In the genomic region with DNA sequence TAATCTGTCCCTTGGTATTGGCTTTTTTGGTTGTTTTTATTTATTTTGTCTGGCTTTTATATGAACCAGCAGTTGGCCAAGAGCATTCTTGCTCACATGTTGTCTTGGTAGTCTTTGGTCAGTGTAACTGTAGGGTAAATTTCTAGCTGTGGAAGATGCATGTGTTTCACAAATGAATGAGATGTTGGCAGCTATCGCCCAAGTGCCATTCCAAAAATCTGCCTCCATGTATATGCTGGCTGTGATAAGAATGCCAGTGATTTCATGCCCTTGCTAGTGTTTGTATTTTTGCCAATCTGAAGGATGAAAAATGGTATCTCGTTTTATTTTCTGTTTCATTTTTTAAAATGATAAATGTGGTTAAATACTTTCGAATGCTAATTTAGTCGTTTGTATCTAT, we compare ENCODE assay signal across 18 cellular contexts. TPM values are rescaled to one million over a fixed set of nuclear protein-coding genes. Genes with fewer than 3 reads are reported as not detected.
DNase-seq lines count a peak whose midpoint lies in the region; ATAC-seq, FAIRE-seq and TF ChIP-seq lines count a peak whose summit lies in the region.
"Had no signal": no experiment of that assay in that cellular context is flagged by ENCODE, and none has a peak within 500 bp of the region (broad histone marks: within the 10 kb centered on the region; RNA-seq: fewer than 3 reads in every experiment).

No MANE protein-coding gene starts in this region.

- H3K9me3 ChIP-seq in K562 (replicated peaks; ENCODE audit: control insufficient read depth, insufficient read depth, low read depth, low read length) (no peaks in the 10 kb centered on the region), ovary (no peaks in the 10 kb centered on the region)
- H3K9me3 ChIP-seq: Peyer's patch had no signal

- no peak for FAIRE-seq in K562 (lab: Jason Lieb, UNC)
- FAIRE-seq: H54 had no signal

- H3K9ac ChIP-seq in K562 (ENCODE audit: insufficient read depth in 1 of 2, low read depth in 2 of 2, low read length in 2 of 2) = no peak overlapping the region

- peak; percentile 28 for DNase-seq in DMS 273 (lab: John Stamatoyannopoulos, UW; ENCODE audit: unreplicated experiment)
- DNase-seq in DMS 273 treated with DMSO at 0.1 percent for 48 hours (lab: John Stamatoyannopoulos, UW) = no peak
- no peak for DNase-seq in K562 (ENCODE audit: extremely low read depth in 1 of 4, low spot score in 3 of 4)
- no peak for DNase-seq in glutamatergic neuron
- DNase-seq in NCI-H524 treated with DMSO at 0.1 percent for 48 hours (lab: John Stamatoyannopoulos, UW) = no peak
- no peak for DNase-seq in NCI-H2107 treated with DMSO at 0.1 percent for 48 hours (lab: John Stamatoyannopoulos, UW; ENCODE audit: unreplicated experiment)
- no peak for DNase-seq in ovary
- DNase-seq: DMS53, Karpas-422, NCI-H1092 treated with DMSO at 0.1 percent for 48 hours, NCI-H1436 treated with DMSO at 0.1 percent for 48 hours, NCI-H187 treated with DMSO at 0.1 percent for 48 hours, Peyer's patch, SHP77 treated with DMSO at 0.1 percent for 48 hours had no signal

- no peak for TF ChIP-seq CTCF in K562 (IDR thresholded peaks at IDR 0.05 in 2 of 3, conservative IDR thresholded peaks at IDR 0.05 in 1 of 3; ENCODE audit: insufficient read depth in 2 of 3, low read depth in 1 of 3, low read length in 3 of 3)
- no peak for TF ChIP-seq CTCF in glutamatergic neuron (IDR thresholded peaks at IDR 0.05; ENCODE audit: partially characterized antibody, unreplicated experiment)
- no peak for TF ChIP-seq CTCF in ovary (IDR thresholded peaks at IDR 0.05)

- H3K36me3 ChIP-seq in K562 (ENCODE audit: control insufficient read depth, insufficient read depth, low read length) = no peaks in the 10 kb centered on the region
- H3K36me3 ChIP-seq in ovary = no peaks in the 10 kb centered on the region
- H3K36me3 ChIP-seq: Peyer's patch had no signal

- peaks cover 20% of the 10 kb centered on the region for H3K4me1 Mint-ChIP-seq in glutamatergic neuron (ENCODE audit: low read depth, unreplicated experiment)

- POLR2A ChIA-PET in K562 (lab: Yijun Ruan, JAX) = interaction anchor here (0.7 kb wide), 1 partner anchor 14 kb away, joined by 3 read pairs; no protein-coding TSS in a partner anchor

- 58% methylated on average over 4 of the region's 4 CpGs for WGBS in K562 (ENCODE audit: insufficient coverage, low coverage, missing lambda C conversion rate)
- WGBS in ovary, 3 donors = 51 to 60% (median 55%) methylated on average over 4 of the region's 4 CpGs

- H3K27me3 ChIP-seq in K562 (ENCODE audit: control insufficient read depth in 2 of 2, insufficient read depth in 2 of 2, low read length in 2 of 2) (no peaks in the 10 kb centered on the region), ovary (no peaks in the 10 kb centered on the region)
- H3K27me3 ChIP-seq: Peyer's patch had no signal

- ATAC-seq in K562 = no peak
- no peak for ATAC-seq in GM18873 (IDR thresholded peaks at IDR 0.05; ENCODE audit: low FRiP score, unreplicated experiment)

- TF ChIP-seq EP300 in K562 (IDR thresholded peaks at IDR 0.05; ENCODE audit: low read length) = no peak
- TF ChIP-seq EP300 in ovary (IDR thresholded peaks at IDR 0.05) = no peak

- peaks cover 3% of the 10 kb centered on the region for H3K9me3 Mint-ChIP-seq in glutamatergic neuron (ENCODE audit: unreplicated experiment)

- BruUV-seq in K562 (replicated peaks; lab: Mats Ljungman, UMichigan) = no TSS peak

- intact Hi-C loops in K562 (cut with micrococcal nuclease) (no loop called here), ovary (cut with DNase I) (no loop called here)

- H3K79me2 ChIP-seq in K562 (ENCODE audit: control insufficient read depth, insufficient read depth, low read length) = no peaks in the 10 kb centered on the region

- H3K4me2 ChIP-seq in K562 (ENCODE audit: insufficient read depth, low read length) = no peak overlapping the region

- CTCF ChIA-PET in K562 (lab: Yijun Ruan, JAX; ENCODE audit: low intra/inter-chr PET ratio) = no interaction called here

- in situ Hi-C loops in K562 (cut with MboI) = no loop called here

- no peak for TF ChIP-seq RAD21 in K562 (CRISPR knock-in tag; conservative IDR thresholded peaks at IDR 0.05 in 1 of 2, IDR thresholded peaks at IDR 0.05 in 1 of 2)

- H3K27ac Mint-ChIP-seq in glutamatergic neuron (ENCODE audit: unreplicated experiment) = peak overlapping the region; percentile 60

- no peaks in the 10 kb centered on the region for H4K20me1 ChIP-seq in K562 (replicated peaks; ENCODE audit: control insufficient read depth, insufficient read depth, low read length)

- H3K4me1 ChIP-seq in K562 (replicated peaks in 1 of 2; ENCODE audit: control insufficient read depth in 2 of 2, insufficient read depth in 2 of 2, low read length in 2 of 2) (no peaks in the 10 kb centered on the region; a peak in 2 of 5 replicates), ovary (ENCODE audit: insufficient read depth) (no peaks in the 10 kb centered on the region)
- H3K4me1 ChIP-seq: Peyer's patch had no signal

- no peak overlapping the region for H3K4me3 Mint-ChIP-seq in glutamatergic neuron (ENCODE audit: unreplicated experiment)

- TF ChIP-seq POLR2A in K562 (conservative IDR thresholded peaks at IDR 0.05) (no peak), ovary (IDR thresholded peaks at IDR 0.05) (no peak)

- no peak overlapping the region for H3K27ac ChIP-seq in K562 (ENCODE audit: extremely low read depth, low read depth, low read length)
- no peak overlapping the region for H3K27ac ChIP-seq in ovary
- H3K27ac ChIP-seq: 22Rv1, Peyer's patch, SK-N-MC had no signal

- H3K4me3 ChIP-seq in K562 (no peak overlapping the region), ovary (no peak overlapping the region)
- H3K4me3 ChIP-seq: Peyer's patch, SK-N-MC had no signal

- H3K9me1 ChIP-seq in K562 (ENCODE audit: control insufficient read depth, insufficient read depth, low read length) = no peaks in the 10 kb centered on the region

- H3K36me3 Mint-ChIP-seq in glutamatergic neuron (ENCODE audit: unreplicated experiment) = peaks cover 5% of the 10 kb centered on the region

- H3K27me3 Mint-ChIP-seq in glutamatergic neuron (ENCODE audit: unreplicated experiment) = no peaks in the 10 kb centered on the region

- H2AFZ ChIP-seq in K562 (ENCODE audit: low read depth, low read length) = peak overlapping the region; percentile 5; the same call in 1 of the 2 replicates

TF ChIP-seq in K562, 482 proteins besides CTCF, POLR2A, EP300 and RAD21:
- TF ChIP-seq DMBX1 (CRISPR knock-in tag; IDR thresholded peaks at IDR 0.05; ENCODE audit: borderline replicate concordance) (no peak), STAT5B (CRISPR knock-in tag; IDR thresholded peaks at IDR 0.05) (no peak)
- TF ChIP-seq, protein P1, sequence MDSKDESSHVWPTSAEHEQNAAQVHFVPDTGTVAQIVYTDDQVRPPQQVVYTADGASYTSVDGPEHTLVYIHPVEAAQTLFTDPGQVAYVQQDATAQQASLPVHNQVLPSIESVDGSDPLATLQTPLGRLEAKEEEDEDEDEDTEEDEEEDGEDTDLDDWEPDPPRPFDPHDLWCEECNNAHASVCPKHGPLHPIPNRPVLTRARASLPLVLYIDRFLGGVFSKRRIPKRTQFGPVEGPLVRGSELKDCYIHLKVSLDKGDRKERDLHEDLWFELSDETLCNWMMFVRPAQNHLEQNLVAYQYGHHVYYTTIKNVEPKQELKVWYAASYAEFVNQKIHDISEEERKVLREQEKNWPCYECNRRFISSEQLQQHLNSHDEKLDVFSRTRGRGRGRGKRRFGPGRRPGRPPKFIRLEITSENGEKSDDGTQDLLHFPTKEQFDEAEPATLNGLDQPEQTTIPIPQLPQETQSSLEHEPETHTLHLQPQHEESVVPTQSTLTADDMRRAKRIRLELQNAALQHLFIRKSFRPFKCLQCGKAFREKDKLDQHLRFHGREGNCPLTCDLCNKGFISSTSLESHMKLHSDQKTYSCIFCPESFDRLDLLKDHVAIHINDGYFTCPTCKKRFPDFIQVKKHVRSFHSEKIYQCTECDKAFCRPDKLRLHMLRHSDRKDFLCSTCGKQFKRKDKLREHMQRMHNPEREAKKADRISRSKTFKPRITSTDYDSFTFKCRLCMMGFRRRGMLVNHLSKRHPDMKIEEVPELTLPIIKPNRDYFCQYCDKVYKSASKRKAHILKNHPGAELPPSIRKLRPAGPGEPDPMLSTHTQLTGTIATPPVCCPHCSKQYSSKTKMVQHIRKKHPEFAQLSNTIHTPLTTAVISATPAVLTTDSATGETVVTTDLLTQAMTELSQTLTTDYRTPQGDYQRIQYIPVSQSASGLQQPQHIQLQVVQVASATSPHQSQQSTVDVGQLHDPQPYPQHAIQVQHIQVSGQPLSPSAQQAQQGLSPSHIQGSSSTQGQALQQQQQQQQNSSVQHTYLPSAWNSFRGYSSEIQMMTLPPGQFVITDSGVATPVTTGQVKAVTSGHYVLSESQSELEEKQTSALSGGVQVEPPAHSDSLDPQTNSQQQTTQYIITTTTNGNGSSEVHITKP (IDR thresholded peaks at IDR 0.05; ENCODE audit: partially characterized antibody) = peak; percentile 26

RNA-seq across cellular contexts. Expression of gene TLNRD1, which starts 50.1 kb away (rescaled TPM):
- total RNA-seq in K562 (2011; cell fraction: chromatin; rRNA removed; ENCODE audit: low replicate concordance) = 7.4 and 16.8 TPM in 2 replicates
- 17.1 and 29.2 TPM in 2 replicates for total RNA-seq in K562 (2011; cell fraction: nucleolus; rRNA removed)
- total RNA-seq in K562 (2011; cell fraction: nucleoplasm; rRNA removed) = 11.0 and 14.4 TPM in 2 replicates
- total RNA-seq in K562 (2014; rRNA removed) = 23.4 and 25.4 TPM in 2 replicates
- 4.3 and 4.8 TPM in 2 replicates for total RNA-seq in K562 (2014; rRNA removed; fragmentation: Illumina TruSeq; extraction: Trizol)
- total RNA-seq in K562 (2015; rRNA removed; fragmentation: Illumina TruSeq; extraction: Trizol) = 5.5 and 5.7 TPM in 2 replicates
- 26.7 and 33.1 TPM in 2 replicates for total RNA-seq in K562 (2021)
- polyA plus RNA-seq in K562 (2011; rRNA removed) = 4.5 and 9.5 TPM in 2 replicates
- polyA plus RNA-seq in K562 (2011; cell fraction: cytosol; rRNA removed) = 4.6 and 46.8 TPM in 2 replicates
- 3.1 and 13.4 TPM in 2 replicates for polyA plus RNA-seq in K562 (2011; cell fraction: nucleus; rRNA removed)
- polyA plus RNA-seq in K562 (2012) = 11.4 and 15.1 TPM in 2 replicates
- 4.2 and 4.7 TPM in 2 replicates for polyA plus RNA-seq in K562 (2014; fragmentation: Illumina TruSeq; extraction: Trizol)
- 1 to 10 TPM; 1.1 to 1.9 TPM for polyA plus RNA-seq in K562 (2014; fragmentation: Nextera tagmentation; extraction: Ambion mirVana)
- 16.2 and 21.5 TPM in 2 replicates for polyA plus RNA-seq in K562 (2014; rRNA removed)
- 1.9 and 7.4 TPM in 2 replicates for polyA minus RNA-seq in K562 (2011; rRNA and poly(A)+ RNA removed)
- 10.8 and 23.4 TPM in 2 replicates for polyA minus RNA-seq in K562 (2011; cell fraction: cytosol; rRNA and poly(A)+ RNA removed)
- 8.1 and 17.0 TPM in 2 replicates for polyA minus RNA-seq in K562 (2011; cell fraction: nucleus; rRNA and poly(A)+ RNA removed)
- total RNA-seq in glutamatergic neuron (ENCODE audit: unreplicated experiment) = 35.5 TPM
- 10 to 100 TPM in 5 of 7 donors, 1 to 10 TPM in 2; 8.6 to 15.2 (median 10.4) TPM for total RNA-seq in ovary
- 1 to 10 TPM; 4.2 to 4.8 TPM for polyA plus RNA-seq in ovary
